ENCODE assay signal across 9 cellular contexts in the genomic region with DNA sequence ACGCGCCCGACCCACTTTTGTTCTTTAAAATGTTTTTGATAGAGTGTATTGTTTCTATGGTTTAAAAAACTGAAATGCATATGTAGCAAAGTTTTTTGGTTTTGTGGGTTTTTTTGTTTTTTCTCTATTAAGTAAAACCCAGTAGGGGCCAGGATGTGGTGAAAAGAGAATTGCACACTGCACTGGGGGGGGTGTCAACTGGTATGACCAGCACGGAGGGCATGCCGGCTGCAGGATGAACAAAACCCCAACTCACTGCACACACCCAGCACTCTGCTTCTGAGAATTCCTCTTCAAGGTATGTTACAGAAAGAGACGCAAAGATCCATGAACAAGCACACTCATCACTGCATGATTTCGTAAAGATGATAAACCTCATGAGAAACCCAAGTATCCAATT.
DNase-seq lines count a peak whose midpoint lies in the region; ATAC-seq and TF ChIP-seq lines count a peak whose summit lies in the region.
"Had no signal": no experiment of that assay in that cellular context is flagged by ENCODE, and none has a peak within 500 bp of the region (broad histone marks: within the 10 kb centered on the region; RNA-seq: fewer than 3 reads in every experiment).

No MANE protein-coding gene starts in this region.

- H3K4me1 Mint-ChIP-seq in activated CD4-positive, alpha-beta T cell treated with anti-CD3 and anti-CD28 coated beads, Interleukin-2, amount 10 ng/mL, durations not matched to agents 7 days and 5 days = peaks cover 85% of the 10 kb centered on the region

- POLR2A ChIA-PET in activated CD4-positive, alpha-beta T cell treated with anti-CD3 and anti-CD28 coated beads, Interleukin-2, amount 10 ng/mL, durations not matched to agents 7 days and 5 days (lab: Charles Lee) = no interaction called here

- CTCF ChIA-PET in activated CD4-positive, alpha-beta T cell treated with anti-CD3 and anti-CD28 coated beads, Interleukin-2, amount 10 ng/mL, durations not matched to agents 7 days and 5 days (lab: Charles Lee) = interaction anchor here (1.1 to 3.3 kb wide), 4 partner anchors 61 to 180 kb away, joined by 4 to 25 read pairs (median 13); a partner anchor contains a TSS

- peak overlapping the region; percentile 96 for H3K27ac Mint-ChIP-seq in activated CD4-positive, alpha-beta T cell treated with anti-CD3 and anti-CD28 coated beads, Interleukin-2, amount 10 ng/mL, durations not matched to agents 7 days and 5 days

- DNase-seq in HT1080 (ENCODE audit: low read depth) (peak; percentile 21), erythroblast (lab: John Stamatoyannopoulos, UW) (peak; percentile 43 to 45), RPMI8226 (no peak), COR-L47 (lab: John Stamatoyannopoulos, UW) (no peak)
- peak; percentile 92 for DNase-seq in activated CD4-positive, alpha-beta T cell treated with anti-CD3 and anti-CD28 coated beads, Interleukin-2, amount 10 ng/mL, durations not matched to agents 7 days and 5 days
- DNase-seq in stimulated activated CD8-positive, alpha-beta memory T cell treated with anti-CD3 and anti-CD28 coated beads, Interleukin-4, amount 100 ng/mL, for 4 hours (ENCODE audit: low read depth in 2 of 2, low spot score in 1 of 2) = peak; percentile 21 to 45

- no peak for TF ChIP-seq POLR2A in erythroblast (IDR thresholded peaks at IDR 0.05; ENCODE audit: low read length)

- H3K27me3 Mint-ChIP-seq in activated CD4-positive, alpha-beta T cell treated with anti-CD3 and anti-CD28 coated beads, Interleukin-2, amount 10 ng/mL, durations not matched to agents 7 days and 5 days = no peaks in the 10 kb centered on the region

- peaks cover 73% of the 10 kb centered on the region for H3K36me3 Mint-ChIP-seq in activated CD4-positive, alpha-beta T cell treated with anti-CD3 and anti-CD28 coated beads, Interleukin-2, amount 10 ng/mL, durations not matched to agents 7 days and 5 days (ENCODE audit: low read depth)

- ATAC-seq in GM21526 (IDR thresholded peaks at IDR 0.05; ENCODE audit: low FRiP score, unreplicated experiment) = no peak
- no peak for ATAC-seq in GM21576 (IDR thresholded peaks at IDR 0.05; ENCODE audit: unreplicated experiment)
- ATAC-seq: left colon had no signal

- H3K4me3 Mint-ChIP-seq in activated CD4-positive, alpha-beta T cell treated with anti-CD3 and anti-CD28 coated beads, Interleukin-2, amount 10 ng/mL, durations not matched to agents 7 days and 5 days = peak overlapping the region; percentile 68

- peaks cover 2% of the 10 kb centered on the region for H3K9me3 Mint-ChIP-seq in activated CD4-positive, alpha-beta T cell treated with anti-CD3 and anti-CD28 coated beads, Interleukin-2, amount 10 ng/mL, durations not matched to agents 7 days and 5 days

Comparison
In these comparisons a context has a peak if more than half of its experiments do, and no peak if none do; other contexts are left out.
1. DNase-seq: peak in HT1080 (single experiment), activated CD4-positive, alpha-beta T cell treated with anti-CD3 and anti-CD28 coated beads, Interleukin-2, amount 10 ng/mL, durations not matched to agents 7 days and 5 days (single experiment), erythroblast (2 of 2) and stimulated activated CD8-positive, alpha-beta memory T cell treated with anti-CD3 and anti-CD28 coated beads, Interleukin-4, amount 100 ng/mL, for 4 hours (2 of 2); none in RPMI8226 (single experiment) and COR-L47 (single experiment).